ENCODE assay signal across 9 cellular contexts in genomic region chr6:115983998-115984397, GRCh38.
"Had no signal": no experiment of that assay in that cellular context is flagged by ENCODE, and none has a peak within 500 bp of the region (broad histone marks: within the 10 kb centered on the region; RNA-seq: fewer than 3 reads in every experiment).

No MANE protein-coding gene starts in this region.

- H3K4me3 Mint-ChIP-seq: GM23338, H9 had no signal

- H3K9me3 Mint-ChIP-seq: GM23338, H9 had no signal

- H3K27ac Mint-ChIP-seq: GM23338, H9 had no signal

- H3K4me3 ChIP-seq: GM23338, K562 had no signal

- FAIRE-seq: H1, H54, K562 had no signal

- H3K27ac ChIP-seq: HL-60 had no signal

- DNase-seq: H9, HCEC 1CT, IMR-90, KG1 had no signal

- ATAC-seq: GM23338, K562 had no signal
